Comparison of ENCODE assay signal across 9 cellular contexts in the genomic region with DNA sequence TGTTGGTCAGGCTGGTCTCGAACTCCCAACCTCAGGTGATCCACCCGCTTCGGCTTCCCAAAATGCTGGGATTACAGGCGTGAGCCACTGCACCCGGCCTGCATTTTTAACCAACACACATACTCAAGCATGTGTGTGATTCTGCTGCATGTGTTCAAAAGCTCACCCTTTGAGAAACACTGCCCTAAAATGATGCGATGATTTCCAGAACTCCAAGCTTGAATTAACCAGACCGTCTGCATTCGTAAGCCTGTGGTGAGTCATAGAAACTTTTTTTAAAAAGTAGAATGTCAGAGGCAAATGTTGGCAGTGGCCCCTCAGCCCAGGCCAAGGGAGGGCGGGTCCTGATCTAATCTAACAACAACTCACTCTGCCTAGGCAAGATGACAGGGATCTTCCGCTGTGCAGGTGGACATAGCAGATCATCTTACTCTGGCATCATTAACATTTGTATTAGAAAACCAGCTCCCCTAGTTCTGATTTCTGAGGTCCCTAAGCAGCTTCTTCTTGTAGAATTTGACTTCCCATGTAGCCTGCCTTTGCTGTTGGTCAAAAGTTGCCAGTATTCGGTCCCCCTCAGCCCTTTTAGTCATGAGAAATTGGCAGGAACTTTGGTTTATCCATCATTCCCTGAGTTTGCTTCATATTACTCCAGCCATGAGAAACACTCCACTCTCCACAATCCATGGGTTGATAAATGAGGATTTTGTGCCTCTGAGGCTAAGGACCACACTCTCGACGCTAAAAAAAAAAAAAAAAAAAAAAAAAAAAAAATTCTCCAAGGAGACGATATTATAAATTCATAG.
DNase-seq lines count a peak whose midpoint lies in the region; ATAC-seq and TF ChIP-seq lines count a peak whose summit lies in the region.
"Had no signal": no experiment of that assay in that cellular context is flagged by ENCODE, and none has a peak within 500 bp of the region (broad histone marks: within the 10 kb centered on the region; RNA-seq: fewer than 3 reads in every experiment).

No MANE protein-coding gene starts in this region.

- no peaks in the 10 kb centered on the region for H3K27me3 ChIP-seq in stomach

- no peak for TF ChIP-seq CTCF in stomach (IDR thresholded peaks at IDR 0.05)

- H3K4me3 ChIP-seq in stomach = no peak overlapping the region

- no peak for TF ChIP-seq EP300 in stomach (IDR thresholded peaks at IDR 0.05)

- peak overlapping the region in 3 of 5 donors; percentile 41 to 71 (median 62) for H3K27ac ChIP-seq in stomach

- ATAC-seq in HG02840 (IDR thresholded peaks at IDR 0.05; ENCODE audit: low FRiP score, unreplicated experiment) = no peak
- no peak for ATAC-seq in HG02981 (IDR thresholded peaks at IDR 0.05; ENCODE audit: unreplicated experiment)
- ATAC-seq in GM19467 (IDR thresholded peaks at IDR 0.05; ENCODE audit: unreplicated experiment) = no peak

- peaks cover 0 to 10% (median 5%) of the 10 kb centered on the region in 4 donors for H3K4me1 ChIP-seq in stomach

- no peak for TF ChIP-seq POLR2A in stomach (IDR thresholded peaks at IDR 0.05)

- intact Hi-C loops in stomach (cut with DNase I; ENCODE audit: low total_unique reads) = no loop called here

- 61 to 71% (median 66%) methylated on average over 14 of the region's 14 CpGs for WGBS in stomach, 5 donors

- no peaks in the 10 kb centered on the region for H3K9me3 ChIP-seq in stomach

- H3K36me3 ChIP-seq in stomach = no peaks in the 10 kb centered on the region

- DNase-seq in HK-2 (ENCODE audit: unreplicated experiment) (peak; percentile 65), astrocyte of the hippocampus (ENCODE audit: low read depth, low spot score) (peak; percentile 86), hepatic stellate cell (ENCODE audit: low spot score) (peak; percentile 64), stomach (no peak)
- no peak for DNase-seq in stimulated activated CD4-positive, alpha-beta T cell treated with anti-CD3 and anti-CD28 coated beads, Interleukin-2, amount 100 ng/mL, for 24 hours
- DNase-seq: Karpas-422 had no signal

Comparison
In these comparisons a context has a peak if more than half of its experiments do, and no peak if none do; other contexts are left out.
1. DNase-seq: peak in HK-2 (single experiment), astrocyte of the hippocampus (single experiment) and hepatic stellate cell (single experiment); none in stomach (single experiment) and stimulated activated CD4-positive, alpha-beta T cell treated with anti-CD3 and anti-CD28 coated beads, Interleukin-2, amount 100 ng/mL, for 24 hours (0 of 2).